13 cellular contexts compared by ENCODE assay signal in the genomic region with DNA sequence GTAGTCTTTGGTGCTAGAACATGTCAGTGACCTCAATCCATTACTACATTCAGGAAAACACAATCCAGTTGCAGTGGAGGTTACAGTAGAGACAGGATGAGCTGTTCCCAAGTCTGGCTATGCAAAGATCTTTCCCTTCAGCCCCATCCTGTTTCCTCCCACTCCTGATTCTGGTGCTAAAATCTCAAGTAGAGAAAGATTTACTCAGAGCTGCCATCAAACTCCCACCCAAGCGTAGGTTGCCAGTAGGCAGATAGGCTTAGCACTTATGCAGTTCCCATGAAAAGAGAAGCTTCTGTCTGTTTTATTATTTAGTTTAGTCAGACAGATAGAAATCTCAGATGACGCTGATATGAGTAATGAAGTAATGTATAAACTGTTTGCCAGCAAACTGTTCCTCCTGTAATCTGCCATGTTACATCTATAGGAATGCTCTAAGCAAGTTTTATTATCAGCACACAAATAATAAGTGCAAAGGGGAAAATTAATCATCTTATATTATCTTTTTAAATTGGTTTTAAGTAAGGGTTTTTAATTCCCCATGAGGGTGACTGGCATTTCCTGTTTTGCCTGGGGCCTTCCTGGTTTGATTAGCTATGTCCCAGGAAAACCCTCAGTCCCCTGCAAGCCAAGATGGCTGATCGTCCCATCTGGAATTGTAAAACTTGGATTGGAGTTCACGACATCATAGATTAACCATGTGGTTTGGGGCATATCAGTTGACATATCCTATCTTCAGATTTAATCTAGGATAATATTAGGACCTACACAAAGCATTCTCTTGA.
DNase-seq lines count a peak whose midpoint lies in the region; ATAC-seq and TF ChIP-seq lines count a peak whose summit lies in the region.
"Had no signal": no experiment of that assay in that cellular context is flagged by ENCODE, and none has a peak within 500 bp of the region (broad histone marks: within the 10 kb centered on the region; RNA-seq: fewer than 3 reads in every experiment).

No MANE protein-coding gene starts in this region.

- peak in 1 of 2 experiments; percentile 81; a peak in 3 of 4 replicates for TF ChIP-seq EP300 in SK-N-SH (IDR thresholded peaks at IDR 0.05; ENCODE audit: borderline replicate concordance in 1 of 2, low read depth in 1 of 2, low read length in 1 of 2)

- no peak overlapping the region for H3K4me3 ChIP-seq in SK-N-SH (ENCODE audit: low read depth in 2 of 2, low read length in 1 of 2)
- no peak overlapping the region for H3K4me3 ChIP-seq in left ventricle myocardium inferior

- peak; percentile 66 for DNase-seq in NCI-H82 treated with DMSO at 0.1 percent for 48 hours (lab: John Stamatoyannopoulos, UW; ENCODE audit: unreplicated experiment)
- no peak for DNase-seq in NCI-H82 (lab: John Stamatoyannopoulos, UW)
- peak; percentile 27 for DNase-seq in SK-N-SH
- peak; percentile 23 for DNase-seq in foreskin melanocyte
- DNase-seq in NCI-H2081 (lab: John Stamatoyannopoulos, UW), result no peak
- DNase-seq in left ventricle myocardium inferior, result no peak
- DNase-seq in stimulated activated naive CD8-positive, alpha-beta T cell treated with anti-CD3 and anti-CD28 coated beads, Interleukin-15, Interleukin-2, amounts not matched to agents 100 U/mL and 50 U/mL, for 24 hours, result no peak
- DNase-seq: activated CD4-positive, alpha-beta T cell treated with anti-CD3 and anti-CD28 coated beads, Interleukin-2, amount 10 ng/mL, durations not matched to agents 7 days and 5 days; activated effector memory CD4-positive, alpha-beta T cell treated with Interleukin-2 at 50 U/mL for 16 hours; DMS79 treated with DMSO at 0.1 percent for 48 hours; glutamatergic neuron; NCI-H446 treated with DMSO at 0.1 percent for 48 hours had no signal

- no peaks in the 10 kb centered on the region for H3K36me3 ChIP-seq in SK-N-SH (replicated peaks in 1 of 2; ENCODE audit: control insufficient read depth in 1 of 2, insufficient read depth in 2 of 2, low read length in 1 of 2)
- H3K36me3 ChIP-seq in left ventricle myocardium inferior, result no peaks in the 10 kb centered on the region

- H3K79me2 ChIP-seq in SK-N-SH (ENCODE audit: insufficient read depth), result no peaks in the 10 kb centered on the region

- 12% methylated on average over 4 of the region's 4 CpGs for WGBS in SK-N-SH (ENCODE audit: low lambda C conversion rate)

- peak overlapping the region; percentile 60; the same call in 1 of the 2 replicates for H2AFZ ChIP-seq in SK-N-SH (ENCODE audit: low read depth)

- H4K20me1 ChIP-seq in SK-N-SH (ENCODE audit: insufficient read depth), result no peaks in the 10 kb centered on the region

- ATAC-seq in stimulated activated naive CD8-positive, alpha-beta T cell treated with anti-CD3 and anti-CD28 coated beads, Interleukin-15, Interleukin-2, amounts not matched to agents 100 U/mL and 50 U/mL, for 24 hours, result no peak
- no peak for ATAC-seq in HG02798 (IDR thresholded peaks at IDR 0.05; ENCODE audit: poor library complexity, unreplicated experiment)

- CTCF ChIA-PET in SK-N-SH (lab: Yijun Ruan, JAX), result interaction anchor here (0.8 to 1.5 kb wide), 3 partner anchors 12 to 23 kb away, joined by 3 to 4 read pairs (median 3); no protein-coding TSS in a partner anchor

- peak overlapping the region; percentile 50; the same call in 1 of the 2 replicates for H3K9ac ChIP-seq in SK-N-SH

- H3K4me1 ChIP-seq in SK-N-SH (ENCODE audit: control insufficient read depth in 1 of 2, insufficient read depth in 2 of 2, low read depth in 1 of 2, low read length in 1 of 2), result peaks cover 9 to 14% of the 10 kb centered on the region in 2 experiments
- H3K4me1 ChIP-seq in left ventricle myocardium inferior, result no peaks in the 10 kb centered on the region

- no peaks in the 10 kb centered on the region for H3K27me3 ChIP-seq in SK-N-SH (ENCODE audit: insufficient read depth)
- no peaks in the 10 kb centered on the region for H3K27me3 ChIP-seq in left ventricle myocardium inferior (ENCODE audit: low read depth)

- no peaks in the 10 kb centered on the region; the same call in 1 of the 2 replicates for H3K9me3 ChIP-seq in SK-N-SH
- H3K9me3 ChIP-seq in left ventricle myocardium inferior (replicated peaks), result peaks cover 2% of the 10 kb centered on the region

- TF ChIP-seq CTCF in SK-N-SH (IDR thresholded peaks at IDR 0.05) (no peak), left ventricle myocardium inferior (IDR thresholded peaks at IDR 0.05; ENCODE audit: borderline replicate concordance) (no peak)

- peak overlapping the region; percentile 60 to 94; a peak in 3 of 4 replicates for H3K27ac ChIP-seq in SK-N-SH (ENCODE audit: low read depth in 2 of 2, low read length in 1 of 2)
- no peak overlapping the region for H3K27ac ChIP-seq in left ventricle myocardium inferior (replicated peaks)

- POLR2A ChIA-PET in SK-N-SH (lab: Yijun Ruan, JAX), result no interaction called here

- intact Hi-C loops in left ventricle myocardium inferior (cut with micrococcal nuclease), result no loop called here

- H3K4me2 ChIP-seq in SK-N-SH, result peak overlapping the region; percentile 32

- H3K9me2 ChIP-seq in SK-N-SH, result no peaks in the 10 kb centered on the region

- H3F3A ChIP-seq in SK-N-SH (replicated peaks; ENCODE audit: insufficient read depth), result peaks cover 27% of the 10 kb centered on the region

- TF ChIP-seq RAD21 in SK-N-SH (IDR thresholded peaks at IDR 0.05; ENCODE audit: low read length), result no peak

TF ChIP-seq in SK-N-SH, 30 proteins besides CTCF, POLR2A, EP300 and RAD21 (continues in another document):
- TF ChIP-seq RXRA (IDR thresholded peaks at IDR 0.05; ENCODE audit: borderline replicate concordance, low read depth), result peak; percentile 54; the same call in 1 of the 2 replicates
- peak; percentile 66; the same call in 1 of the 2 replicates for TF ChIP-seq TEAD4 (IDR thresholded peaks at IDR 0.05; ENCODE audit: borderline replicate concordance, insufficient read depth)
- TF ChIP-seq RCOR1 (IDR thresholded peaks at IDR 0.05; ENCODE audit: low read length), result peak; percentile 71; the same call in 1 of the 2 replicates
- TF ChIP-seq GATA2 (CRISPR knock-in tag; IDR thresholded peaks at IDR 0.05), result no peak
- TF ChIP-seq POLR2AphosphoS5 (IDR thresholded peaks at IDR 0.05; ENCODE audit: low read depth, low read length), result peak; percentile 50; the same call in 1 of the 2 replicates
- TF ChIP-seq, protein P1, sequence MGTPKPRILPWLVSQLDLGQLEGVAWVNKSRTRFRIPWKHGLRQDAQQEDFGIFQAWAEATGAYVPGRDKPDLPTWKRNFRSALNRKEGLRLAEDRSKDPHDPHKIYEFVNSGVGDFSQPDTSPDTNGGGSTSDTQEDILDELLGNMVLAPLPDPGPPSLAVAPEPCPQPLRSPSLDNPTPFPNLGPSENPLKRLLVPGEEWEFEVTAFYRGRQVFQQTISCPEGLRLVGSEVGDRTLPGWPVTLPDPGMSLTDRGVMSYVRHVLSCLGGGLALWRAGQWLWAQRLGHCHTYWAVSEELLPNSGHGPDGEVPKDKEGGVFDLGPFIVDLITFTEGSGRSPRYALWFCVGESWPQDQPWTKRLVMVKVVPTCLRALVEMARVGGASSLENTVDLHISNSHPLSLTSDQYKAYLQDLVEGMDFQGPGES (IDR thresholded peaks at IDR 0.05; ENCODE audit: low read depth, low read length), result no peak
- TF ChIP-seq, protein P2, sequence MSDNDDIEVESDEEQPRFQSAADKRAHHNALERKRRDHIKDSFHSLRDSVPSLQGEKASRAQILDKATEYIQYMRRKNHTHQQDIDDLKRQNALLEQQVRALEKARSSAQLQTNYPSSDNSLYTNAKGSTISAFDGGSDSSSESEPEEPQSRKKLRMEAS (IDR thresholded peaks at IDR 0.05; ENCODE audit: low read depth), result 0 out of 2 replicates have a peak, but pooled peaks have one; percentile 11
- TF ChIP-seq FOSL2 (IDR thresholded peaks at IDR 0.05; ENCODE audit: borderline replicate concordance, low read depth), result peak; percentile 82
- TF ChIP-seq NRF1 (IDR thresholded peaks at IDR 0.05; ENCODE audit: low read depth, low read length), result no peak
- peak; percentile 78 for TF ChIP-seq NFIC (IDR thresholded peaks at IDR 0.05; ENCODE audit: borderline replicate concordance)
- TF ChIP-seq ELF1 (IDR thresholded peaks at IDR 0.05), result no peak
- 0 out of 2 replicates have a peak, but pooled peaks have one; percentile 8 for TF ChIP-seq MEF2A (IDR thresholded peaks at IDR 0.05; ENCODE audit: borderline replicate concordance, low read depth)
- TF ChIP-seq, protein P3, sequence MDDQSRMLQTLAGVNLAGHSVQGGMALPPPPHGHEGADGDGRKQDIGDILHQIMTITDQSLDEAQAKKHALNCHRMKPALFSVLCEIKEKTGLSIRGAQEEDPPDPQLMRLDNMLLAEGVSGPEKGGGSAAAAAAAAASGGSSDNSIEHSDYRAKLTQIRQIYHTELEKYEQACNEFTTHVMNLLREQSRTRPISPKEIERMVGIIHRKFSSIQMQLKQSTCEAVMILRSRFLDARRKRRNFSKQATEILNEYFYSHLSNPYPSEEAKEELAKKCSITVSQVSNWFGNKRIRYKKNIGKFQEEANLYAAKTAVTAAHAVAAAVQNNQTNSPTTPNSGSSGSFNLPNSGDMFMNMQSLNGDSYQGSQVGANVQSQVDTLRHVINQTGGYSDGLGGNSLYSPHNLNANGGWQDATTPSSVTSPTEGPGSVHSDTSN (IDR thresholded peaks at IDR 0.05), result peak; percentile 48
- TF ChIP-seq FOXM1 (IDR thresholded peaks at IDR 0.05; ENCODE audit: low read depth), result 0 out of 2 replicates have a peak, but pooled peaks have one; percentile 34
- TF ChIP-seq TCF12 (IDR thresholded peaks at IDR 0.05), result peak; percentile 81
- peak; percentile 78; the same call in 1 of the 2 replicates for TF ChIP-seq YY1 (IDR thresholded peaks at IDR 0.05; ENCODE audit: low read depth)
- TF ChIP-seq, protein P4, sequence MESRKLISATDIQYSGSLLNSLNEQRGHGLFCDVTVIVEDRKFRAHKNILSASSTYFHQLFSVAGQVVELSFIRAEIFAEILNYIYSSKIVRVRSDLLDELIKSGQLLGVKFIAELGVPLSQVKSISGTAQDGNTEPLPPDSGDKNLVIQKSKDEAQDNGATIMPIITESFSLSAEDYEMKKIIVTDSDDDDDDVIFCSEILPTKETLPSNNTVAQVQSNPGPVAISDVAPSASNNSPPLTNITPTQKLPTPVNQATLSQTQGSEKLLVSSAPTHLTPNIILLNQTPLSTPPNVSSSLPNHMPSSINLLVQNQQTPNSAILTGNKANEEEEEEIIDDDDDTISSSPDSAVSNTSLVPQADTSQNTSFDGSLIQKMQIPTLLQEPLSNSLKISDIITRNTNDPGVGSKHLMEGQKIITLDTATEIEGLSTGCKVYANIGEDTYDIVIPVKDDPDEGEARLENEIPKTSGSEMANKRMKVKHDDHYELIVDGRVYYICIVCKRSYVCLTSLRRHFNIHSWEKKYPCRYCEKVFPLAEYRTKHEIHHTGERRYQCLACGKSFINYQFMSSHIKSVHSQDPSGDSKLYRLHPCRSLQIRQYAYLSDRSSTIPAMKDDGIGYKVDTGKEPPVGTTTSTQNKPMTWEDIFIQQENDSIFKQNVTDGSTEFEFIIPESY (IDR thresholded peaks at IDR 0.05; ENCODE audit: borderline replicate concordance, low read depth), result no peak
- no peak for TF ChIP-seq TAF1 (IDR thresholded peaks at IDR 0.05; ENCODE audit: borderline replicate concordance, low read depth, low read length)
- TF ChIP-seq JUND (IDR thresholded peaks at IDR 0.05), result peak; percentile 81

Comparison
In these comparisons a context has a peak if more than half of its experiments do, and no peak if none do; other contexts are left out.
1. DNase-seq: peak in NCI-H82 treated with DMSO at 0.1 percent for 48 hours (single experiment), SK-N-SH (single experiment) and foreskin melanocyte (single experiment); none in NCI-H82 (single experiment), NCI-H2081 (0 of 2), left ventricle myocardium inferior (single experiment) and stimulated activated naive CD8-positive, alpha-beta T cell treated with anti-CD3 and anti-CD28 coated beads, Interleukin-15, Interleukin-2, amounts not matched to agents 100 U/mL and 50 U/mL, for 24 hours (single experiment).